Comparison of ENCODE assay signal across 8 cellular contexts in genomic region chr7:129095258-129095657, GRCh38. TPM values are rescaled to one million over a fixed set of nuclear protein-coding genes. Genes with fewer than 3 reads are reported as not detected.
A peak's percentile ranks its signal among the peaks of the same experiment; 100 is the strongest.
DNase-seq lines count a peak whose midpoint lies in the region; ATAC-seq, FAIRE-seq and TF ChIP-seq lines count a peak whose summit lies in the region.

No MANE protein-coding gene starts in this region.

- intact Hi-C loops in lower leg skin (cut with DNase I; ENCODE audit: low total_unique reads), result loop anchor here (10.0 kb wide), 1 partner anchor 180 kb away; the partner anchor contains the start of gene KCP

- no peaks in the 10 kb centered on the region for H3K36me3 Mint-ChIP-seq in activated naive CD8-positive, alpha-beta T cell treated with anti-CD3 and anti-CD28 coated beads for 36 hours

- peaks cover 15% of the 10 kb centered on the region for H3K4me1 Mint-ChIP-seq in activated naive CD8-positive, alpha-beta T cell treated with anti-CD3 and anti-CD28 coated beads for 36 hours

- H3K4me3 Mint-ChIP-seq in activated naive CD8-positive, alpha-beta T cell treated with anti-CD3 and anti-CD28 coated beads for 36 hours, result no peak overlapping the region

- ATAC-seq in GM19438 (IDR thresholded peaks at IDR 0.05; ENCODE audit: low read depth, unreplicated experiment) (peak; percentile 77), HG03175 (IDR thresholded peaks at IDR 0.05; ENCODE audit: unreplicated experiment) (peak; percentile 79)

- TF ChIP-seq CTCF in lower leg skin (IDR thresholded peaks at IDR 0.05), result no peak

- 59 to 72% methylated on average over 6 of the region's 6 CpGs for WGBS in lower leg skin, 2 donors

- H3K27me3 Mint-ChIP-seq in activated naive CD8-positive, alpha-beta T cell treated with anti-CD3 and anti-CD28 coated beads for 36 hours, result no peaks in the 10 kb centered on the region

- 0 out of 2 replicates have a peak, but pooled peaks have one; percentile 23 for TF ChIP-seq POLR2A in GM12891 (IDR thresholded peaks at IDR 0.05; ENCODE audit: low read depth, low read length)
- no peak for TF ChIP-seq POLR2A in erythroblast (IDR thresholded peaks at IDR 0.05; ENCODE audit: low read length)
- no peak for TF ChIP-seq POLR2A in lower leg skin (IDR thresholded peaks at IDR 0.05)

- H3K4me3 ChIP-seq in lower leg skin (ENCODE audit: low read depth, poor library complexity, severe bottlenecking), result no peak overlapping the region

- DNase-seq in GM12891 (ENCODE audit: insufficient read length, low spot score), result no peak
- no peak for DNase-seq in activated naive CD8-positive, alpha-beta T cell treated with anti-CD3 and anti-CD28 coated beads for 36 hours
- no peak for DNase-seq in NCI-H187 treated with DMSO at 0.1 percent for 48 hours (lab: John Stamatoyannopoulos, UW)
- DNase-seq in erythroblast (lab: John Stamatoyannopoulos, UW), result no peak
- DNase-seq in NCI-H82 (lab: John Stamatoyannopoulos, UW), result no peak
- no peak for DNase-seq in lower leg skin (ENCODE audit: low spot score in 2 of 2)

- peak; percentile 92 for FAIRE-seq in GM12891 (lab: Jason Lieb, UNC)

- H3K9me3 Mint-ChIP-seq in activated naive CD8-positive, alpha-beta T cell treated with anti-CD3 and anti-CD28 coated beads for 36 hours, result no peaks in the 10 kb centered on the region

- peak overlapping the region; percentile 68 for H3K27ac Mint-ChIP-seq in activated naive CD8-positive, alpha-beta T cell treated with anti-CD3 and anti-CD28 coated beads for 36 hours

TF ChIP-seq in GM12891, 5 proteins besides CTCF, POLR2A, EP300 and RAD21:
- TF ChIP-seq TAF1 (IDR thresholded peaks at IDR 0.05; ENCODE audit: low read depth, low read length), result no peak
- no peak for TF ChIP-seq PAX5 (IDR thresholded peaks at IDR 0.05; ENCODE audit: insufficient read depth, low read length, severe bottlenecking)
- no peak for TF ChIP-seq POLR2AphosphoS5 (IDR thresholded peaks at IDR 0.05; ENCODE audit: low read depth, low read length)
- peak; percentile 82; the same call in 1 of the 2 replicates for TF ChIP-seq POU2F2 (IDR thresholded peaks at IDR 0.05; ENCODE audit: low read depth, low read length)
- peak; percentile 74 for TF ChIP-seq SPI1 (IDR thresholded peaks at IDR 0.05; ENCODE audit: low read depth, low read length)

RNA-seq across cellular contexts. Expression of gene TNPO3, which starts 40.3 kb away (rescaled TPM):
- 42.7 TPM for polyA plus RNA-seq in GM12891 (2012; ENCODE audit: low read depth, missing spikeins)
- total RNA-seq in activated naive CD8-positive, alpha-beta T cell treated with anti-CD3 and anti-CD28 coated beads for 36 hours, result 10 to 100 TPM; 71.8 to 72.2 TPM
- 10 to 100 TPM; 26.7 to 36.7 (median 31.0) TPM for total RNA-seq in lower leg skin

RNA-seq across cellular contexts. Expression of gene TSPAN33, which starts 49.2 kb away (rescaled TPM):
- 224 TPM for polyA plus RNA-seq in GM12891 (2012; ENCODE audit: low read depth, missing spikeins)
- 10 to 100 TPM; 18.7 to 19.5 TPM for total RNA-seq in activated naive CD8-positive, alpha-beta T cell treated with anti-CD3 and anti-CD28 coated beads for 36 hours
- total RNA-seq in lower leg skin, result 10 to 100 TPM in 2 of 4 donors, 1 to 10 TPM in 2; 7.4 to 13.4 (median 9.9) TPM
